Comparison of ENCODE assay signal across 15 cellular contexts in genomic region chr17:75383842-75384195, GRCh38.
"Had no signal": no experiment of that assay in that cellular context is flagged by ENCODE, and none has a peak within 500 bp of the region (broad histone marks: within the 10 kb centered on the region; RNA-seq: fewer than 3 reads in every experiment).

No MANE protein-coding gene starts in this region.

- H3K9me3 Mint-ChIP-seq: neural crest cell had no signal

- H3K27ac ChIP-seq: dorsolateral prefrontal cortex, left lung, parathyroid adenoma, SK-N-MC, tibial nerve had no signal

- ATAC-seq: esophagus mucosa, left lung had no signal

- H3K4me3 Mint-ChIP-seq: activated naive CD8-positive, alpha-beta T cell; neural crest cell had no signal

- H3K27ac Mint-ChIP-seq: activated naive CD8-positive, alpha-beta T cell had no signal

- FAIRE-seq: endometrium, islet of Langerhans had no signal

- H3K27me3 Mint-ChIP-seq: activated naive CD8-positive, alpha-beta T cell had no signal

- DNase-seq: activated effector memory CD4-positive, alpha-beta T cell treated with Interleukin-2 at 50 U/mL for 16 hours; amygdala; dorsolateral prefrontal cortex; left lung; retina; stimulated activated CD4-positive, alpha-beta T cell treated with anti-CD3 and anti-CD28 coated beads, Interleukin-15, amount 100 ng/mL, for 24 hours; stimulated activated CD4-positive, alpha-beta T cell treated with anti-CD3 and anti-CD28 coated beads, Interleukin-4, amount 100 ng/mL, for 24 hours had no signal
